25 cellular contexts compared by ENCODE assay signal in genomic region chr2:24104110-24104650, GRCh38. TPM values are rescaled to one million over a fixed set of nuclear protein-coding genes. Genes with fewer than 3 reads are reported as not detected.
DNase-seq lines count a peak whose midpoint lies in the region; ATAC-seq, FAIRE-seq and TF ChIP-seq lines count a peak whose summit lies in the region.
"Had no signal": no experiment of that assay in that cellular context is flagged by ENCODE, and none has a peak within 500 bp of the region (broad histone marks: within the 10 kb centered on the region; RNA-seq: fewer than 3 reads in every experiment).

No MANE protein-coding gene starts in this region.

- no peak overlapping the region for H3K9ac ChIP-seq in kidney (ENCODE audit: low read length in 2 of 2)
- H3K9ac ChIP-seq: GM23248, KMS-11 had no signal

- intact Hi-C loops in kidney (cut with DNase I) = no loop called here
- intact Hi-C loops in upper lobe of right lung (cut with DNase I) = no loop called here
- intact Hi-C loops in vagina (cut with DNase I) = no loop called here

- no peak for TF ChIP-seq CTCF in HEK293 (tag by site-specific recombination; IDR thresholded peaks at IDR 0.05)
- TF ChIP-seq CTCF in kidney (IDR thresholded peaks at IDR 0.05; ENCODE audit: borderline replicate concordance, extremely low read depth, insufficient read depth) = no peak
- no peak for TF ChIP-seq CTCF in upper lobe of right lung (IDR thresholded peaks at IDR 0.05)
- no peak for TF ChIP-seq CTCF in vagina (IDR thresholded peaks at IDR 0.05)
- TF ChIP-seq CTCF in GM13977 (IDR thresholded peaks at IDR 0.05; ENCODE audit: extremely low read depth, insufficient read depth, missing control alignments) = no peak

- H3K36me3 ChIP-seq in HEK293 (ENCODE audit: control insufficient read depth in 2 of 2, insufficient read depth in 1 of 2, low read length in 2 of 2) = no peaks in the 10 kb centered on the region
- H3K36me3 ChIP-seq in kidney (ENCODE audit: control insufficient read depth in 1 of 2, insufficient read depth in 2 of 2, low read length in 2 of 2) = no peaks in the 10 kb centered on the region
- no peaks in the 10 kb centered on the region for H3K36me3 ChIP-seq in upper lobe of right lung
- H3K36me3 ChIP-seq in vagina = no peaks in the 10 kb centered on the region
- H3K36me3 ChIP-seq: HAP-1 had no signal

- H3K9me3 ChIP-seq in HEK293 (ENCODE audit: control insufficient read depth, insufficient read depth, low read depth, low read length) (no peaks in the 10 kb centered on the region), kidney (ENCODE audit: control insufficient read depth in 1 of 2, low read length in 2 of 2) (no peaks in the 10 kb centered on the region), upper lobe of right lung (no peaks in the 10 kb centered on the region), vagina (no peaks in the 10 kb centered on the region)

- DNase-seq in NCI-H146 (lab: John Stamatoyannopoulos, UW) (peak; percentile 32), NCI-H146 treated with DMSO at 0.1 percent for 48 hours (lab: John Stamatoyannopoulos, UW; ENCODE audit: unreplicated experiment) (no peak), kidney (peak; percentile 56), upper lobe of right lung (no peak), vagina (ENCODE audit: extremely low spot score in 2 of 2) (no peak), NCI-H1048 (lab: John Stamatoyannopoulos, UW) (no peak), GM13977 (ENCODE audit: low spot score) (no peak)
- DNase-seq: ACHN, DMS153, DND-41, GM23248, IMR-90, NCI-H1092 treated with DMSO at 0.1 percent for 48 hours, NCI-H1436 treated with DMSO at 0.1 percent for 48 hours, NCI-H2029, NCI-H446, NCI-H526 treated with DMSO at 0.1 percent for 48 hours, SIG-M5, SW 1271 had no signal

- CTCF ChIA-PET in HEK293 (lab: Yijun Ruan, JAX) = interaction anchor here (1.2 kb wide), 1 partner anchor 19 kb away, joined by 3 read pairs; the partner anchor contains the start of gene TP53I3

- no peak for TF ChIP-seq POLR2A in vagina (IDR thresholded peaks at IDR 0.05)

- no peaks in the 10 kb centered on the region for H3K27me3 ChIP-seq in upper lobe of right lung
- no peaks in the 10 kb centered on the region for H3K27me3 ChIP-seq in vagina

- peak; percentile 9 for ATAC-seq in upper lobe of right lung

- no peak overlapping the region for H3K27ac ChIP-seq in HEK293 (ENCODE audit: extremely low read depth, low read depth, low read length)
- no peak overlapping the region for H3K27ac ChIP-seq in kidney (ENCODE audit: low read depth in 2 of 2, low read length in 2 of 2)
- H3K27ac ChIP-seq in upper lobe of right lung = no peak overlapping the region
- no peak overlapping the region for H3K27ac ChIP-seq in vagina
- H3K27ac ChIP-seq: 22Rv1, GM23248, KMS-11, SK-N-MC had no signal

- POLR2A ChIA-PET in HEK293 (lab: Yijun Ruan, JAX) = no interaction called here

- in situ Hi-C loops in GM13977 (cut with MboI; ENCODE audit: low pct_unique_long_range_greater_than_20kb, low sequenced_read_pairs, unreplicated experiment) = no loop called here

- H3K4me1 ChIP-seq in HEK293 (ENCODE audit: control insufficient read depth, insufficient read depth, low read length) = no peaks in the 10 kb centered on the region
- H3K4me1 ChIP-seq in kidney (ENCODE audit: control insufficient read depth in 1 of 2, insufficient read depth in 1 of 2, low read depth in 1 of 2, low read length in 2 of 2) = no peaks in the 10 kb centered on the region
- H3K4me1 ChIP-seq in upper lobe of right lung = no peaks in the 10 kb centered on the region
- H3K4me1 ChIP-seq in vagina = no peaks in the 10 kb centered on the region
- H3K4me1 ChIP-seq: HAP-1 had no signal

- no peak for FAIRE-seq in kidney (lab: Jason Lieb, UNC)
- FAIRE-seq: RCC 7860 had no signal

- H3K4me3 ChIP-seq in HEK293 (ENCODE audit: low read depth, low read length) (no peak overlapping the region), kidney (ENCODE audit: low read length in 2 of 2) (no peak overlapping the region), upper lobe of right lung (no peak overlapping the region), vagina (no peak overlapping the region)
- H3K4me3 ChIP-seq: GM23248, HAP-1, SK-N-MC had no signal

TF ChIP-seq in HEK293, 187 proteins besides CTCF, POLR2A, EP300 and RAD21:
- TF ChIP-seq ZIC2 (tag by site-specific recombination; IDR thresholded peaks at IDR 0.05) = peak; percentile 29; the same call in 1 of the 2 replicates
- TF ChIP-seq ZNF473 (tag by site-specific recombination; IDR thresholded peaks at IDR 0.05) = no peak

RNA-seq across cellular contexts. Expression of gene PFN4, which starts 19.0 kb away (rescaled TPM):
- total RNA-seq in kidney (0.79 TPM), upper lobe of right lung (1.5 TPM), vagina (not detected)
- 2.1 TPM for polyA plus RNA-seq in kidney (ENCODE audit: insufficient read depth, low read depth, low replicate concordance)
- total RNA-seq: GM23248 had no signal

RNA-seq across cellular contexts. Expression of gene FAM228B, which starts 19.1 kb away (rescaled TPM):
- 35.2 TPM for total RNA-seq in kidney
- 23.2 TPM for polyA plus RNA-seq in kidney (ENCODE audit: insufficient read depth, low read depth, low replicate concordance)
- 28.4 TPM for total RNA-seq in upper lobe of right lung
- total RNA-seq in vagina = 16.5 TPM

RNA-seq across cellular contexts. Expression of gene TP53I3, which starts 19.5 kb away (rescaled TPM):
- 45.1 TPM for total RNA-seq in kidney
- polyA plus RNA-seq in kidney (ENCODE audit: insufficient read depth, low read depth, low replicate concordance) = 85.0 TPM
- total RNA-seq in upper lobe of right lung = 44.3 TPM
- total RNA-seq in vagina = 31.9 TPM

RNA-seq across cellular contexts. Expression of gene SF3B6, which starts 28.1 kb away (rescaled TPM):
- total RNA-seq in kidney (74.8 TPM), upper lobe of right lung (55.2 TPM), vagina (82.3 TPM)
- polyA plus RNA-seq in kidney (ENCODE audit: insufficient read depth, low read depth, low replicate concordance) = 170 TPM

RNA-seq across cellular contexts. Expression of gene FKBP1B, which starts 54.6 kb away (rescaled TPM):
- total RNA-seq in kidney = 11.8 TPM
- 19.8 TPM for polyA plus RNA-seq in kidney (ENCODE audit: insufficient read depth, low read depth, low replicate concordance)
- total RNA-seq in upper lobe of right lung = 13.2 TPM
- 14.2 TPM for total RNA-seq in vagina

Comparison
In these comparisons a context has a peak if more than half of its experiments do, and no peak if none do; other contexts are left out.
1. DNase-seq: peak in NCI-H146 (single experiment) and kidney (single experiment); none in NCI-H146 treated with DMSO at 0.1 percent for 48 hours (single experiment), upper lobe of right lung (single experiment), vagina (0 of 2), NCI-H1048 (single experiment) and GM13977 (single experiment).